ENCODE assay signal across 17 cellular contexts in genomic region chr4:123421942-123422781, GRCh38. TPM values are rescaled to one million over a fixed set of nuclear protein-coding genes. Genes with fewer than 3 reads are reported as not detected.
DNase-seq lines count a peak whose midpoint lies in the region; ATAC-seq and TF ChIP-seq lines count a peak whose summit lies in the region.
"Had no signal": no experiment of that assay in that cellular context is flagged by ENCODE, and none has a peak within 500 bp of the region (broad histone marks: within the 10 kb centered on the region; RNA-seq: fewer than 3 reads in every experiment).

No MANE protein-coding gene starts in this region.

- H3K4me1 Mint-ChIP-seq in activated naive CD8-positive, alpha-beta T cell (ENCODE audit: low read depth): peaks cover 64% of the 10 kb centered on the region
- peaks cover 12 to 24% of the 10 kb centered on the region in 2 donors for H3K4me1 Mint-ChIP-seq in natural killer cell treated with Interleukin-12 subunit alpha and Interleukin-12 subunit beta and Interleukin-15 and Interleukin-18, amount 100 ng/mL, for 72 hours (ENCODE audit: low read depth in 2 of 2)

- H3K4me3 Mint-ChIP-seq in activated naive CD8-positive, alpha-beta T cell: peak overlapping the region; percentile 87
- H3K4me3 Mint-ChIP-seq in natural killer cell treated with Interleukin-12 subunit alpha and Interleukin-12 subunit beta and Interleukin-15 and Interleukin-18, amount 100 ng/mL, for 72 hours: peak overlapping the region; percentile 68

- POLR2A ChIA-PET in HEK293T (lab: Yijun Ruan, JAX): no interaction called here

- H3K9me3 Mint-ChIP-seq in activated naive CD8-positive, alpha-beta T cell (ENCODE audit: low read depth): no peaks in the 10 kb centered on the region
- H3K9me3 Mint-ChIP-seq in natural killer cell treated with Interleukin-12 subunit alpha and Interleukin-12 subunit beta and Interleukin-15 and Interleukin-18, amount 100 ng/mL, for 72 hours: no peaks in the 10 kb centered on the region

- peak overlapping the region; percentile 99 for H3K27ac Mint-ChIP-seq in activated naive CD8-positive, alpha-beta T cell
- H3K27ac Mint-ChIP-seq in natural killer cell treated with Interleukin-12 subunit alpha and Interleukin-12 subunit beta and Interleukin-15 and Interleukin-18, amount 100 ng/mL, for 72 hours: peak overlapping the region; percentile 73 to 75

- H3K27me3 Mint-ChIP-seq in activated naive CD8-positive, alpha-beta T cell: no peaks in the 10 kb centered on the region
- H3K27me3 Mint-ChIP-seq in natural killer cell treated with Interleukin-12 subunit alpha and Interleukin-12 subunit beta and Interleukin-15 and Interleukin-18, amount 100 ng/mL, for 72 hours: no peaks in the 10 kb centered on the region

- peaks cover 6% of the 10 kb centered on the region for H3K36me3 Mint-ChIP-seq in activated naive CD8-positive, alpha-beta T cell
- no peaks in the 10 kb centered on the region for H3K36me3 Mint-ChIP-seq in natural killer cell treated with Interleukin-12 subunit alpha and Interleukin-12 subunit beta and Interleukin-15 and Interleukin-18, amount 100 ng/mL, for 72 hours

- CTCF ChIA-PET in HEK293T (lab: Yijun Ruan, JAX): no interaction called here

- no peak for ATAC-seq in natural killer cell treated with Interleukin-12 subunit alpha and Interleukin-12 subunit beta and Interleukin-15 and Interleukin-18, amount 100 ng/mL, for 72 hours
- ATAC-seq: A549 had no signal

- peak; percentile 10 for DNase-seq in SIG-M5 treated with dmso at 0.1 percent for 504 hours (lab: John Stamatoyannopoulos, UW; ENCODE audit: unreplicated experiment)
- no peak for DNase-seq in SIG-M5 (lab: John Stamatoyannopoulos, UW)
- DNase-seq in HEK293T (ENCODE audit: extremely low spot score): no peak
- no peak for DNase-seq in natural killer cell treated with Interleukin-12 subunit alpha and Interleukin-12 subunit beta and Interleukin-15 and Interleukin-18, amount 100 ng/mL, for 72 hours (ENCODE audit: low spot score)
- no peak for DNase-seq in NCI-H748 (lab: John Stamatoyannopoulos, UW; ENCODE audit: unreplicated experiment)
- no peak for DNase-seq in activated gamma-delta T cell treated with Interleukin-2 at 50 U/mL for 16 hours
- no peak for DNase-seq in cerebellar cortex (ENCODE audit: low spot score)
- DNase-seq: activated CD8-positive, alpha-beta memory T cell treated with anti-CD3 and anti-CD28 coated beads, Interleukin-2, amount 50 U/mL, for 48 hours; caudate nucleus; DND-41; foreskin melanocyte; NCI-H1436; NK-92 treated with Interleukin-12 subunit alpha and Interleukin-12 subunit beta, amount 100 ng/mL, for 24 hours; nucleus accumbens; stimulated activated CD4-positive, alpha-beta T cell treated with anti-CD3 and anti-CD28 coated beads, Interleukin-1b, Interleukin-23, amount 100 ng/mL, for 48 hours had no signal

TF ChIP-seq in HEK293T, 16 proteins besides CTCF, POLR2A, EP300 and RAD21:
- no peak for TF ChIP-seq ARNT (IDR thresholded peaks at IDR 0.05)
- TF ChIP-seq NFRKB (IDR thresholded peaks at IDR 0.05): no peak
- no peak for TF ChIP-seq ELF4 (IDR thresholded peaks at IDR 0.05)
- TF ChIP-seq PKNOX1 (IDR thresholded peaks at IDR 0.05): peak; percentile 63
- no peak for TF ChIP-seq SUZ12 (IDR thresholded peaks at IDR 0.05)
- TF ChIP-seq FOXK2 (IDR thresholded peaks at IDR 0.05): no peak
- TF ChIP-seq BHLHE40 (IDR thresholded peaks at IDR 0.05; ENCODE audit: borderline replicate concordance): no peak
- no peak for TF ChIP-seq TARDBP (IDR thresholded peaks at IDR 0.05)

RNA-seq across cellular contexts. Expression of gene SPRY1, which starts 25.6 kb away (rescaled TPM):
- total RNA-seq in natural killer cell treated with Interleukin-12 subunit alpha and Interleukin-12 subunit beta and Interleukin-15 and Interleukin-18, amount 100 ng/mL, for 72 hours: 1 to 10 TPM; 1.7 to 4.2 TPM
